ENCODE assay signal across 12 cellular contexts in genomic region chr4:26131711-26132110, GRCh38.
A peak's percentile ranks its signal among the peaks of the same experiment; 100 is the strongest.
DNase-seq lines count a peak whose midpoint lies in the region; ATAC-seq and TF ChIP-seq lines count a peak whose summit lies in the region.
"Had no signal": no experiment of that assay in that cellular context is flagged by ENCODE, and none has a peak within 500 bp of the region (broad histone marks: within the 10 kb centered on the region; RNA-seq: fewer than 3 reads in every experiment).

No MANE protein-coding gene starts in this region.

- no peak overlapping the region for H3K4me3 ChIP-seq in uterus

- peaks cover 32% of the 10 kb centered on the region for H3K4me1 Mint-ChIP-seq in central memory CD8-positive, alpha-beta T cell

- peaks cover 4% of the 10 kb centered on the region for H3K36me3 Mint-ChIP-seq in central memory CD8-positive, alpha-beta T cell (ENCODE audit: insufficient read depth)

- H3K27ac ChIP-seq in uterus = no peak overlapping the region
- H3K27ac ChIP-seq: brain microvascular endothelial cell had no signal

- H3K36me3 ChIP-seq in uterus = no peaks in the 10 kb centered on the region
- H3K36me3 ChIP-seq: brain microvascular endothelial cell had no signal

- intact Hi-C loops in cardiac septum (cut with DNase I) (no loop called here), uterus (cut with DNase I; ENCODE audit: low total_unique reads) (no loop called here)

- peak overlapping the region; percentile 9 for H3K27ac Mint-ChIP-seq in central memory CD8-positive, alpha-beta T cell (ENCODE audit: low read depth)

- H3K9me3 Mint-ChIP-seq in central memory CD8-positive, alpha-beta T cell = peaks cover 5% of the 10 kb centered on the region

- H3K9me3 ChIP-seq in uterus = no peaks in the 10 kb centered on the region

- ATAC-seq in GM18499 (IDR thresholded peaks at IDR 0.05; ENCODE audit: insufficient read depth, unreplicated experiment) = peak; percentile 38
- ATAC-seq in GM21423 (IDR thresholded peaks at IDR 0.05; ENCODE audit: unreplicated experiment) = peak; percentile 51
- peak; percentile 58 for ATAC-seq in HG03460 (IDR thresholded peaks at IDR 0.05; ENCODE audit: unreplicated experiment)
- peak; percentile 85 for ATAC-seq in central memory CD8-positive, alpha-beta T cell (replicated peaks; ENCODE audit: extremely low read depth, poor library complexity, severe bottlenecking)

- no peaks in the 10 kb centered on the region for H3K27me3 ChIP-seq in uterus
- H3K27me3 ChIP-seq: brain microvascular endothelial cell had no signal

- TF ChIP-seq POLR2A in uterus (IDR thresholded peaks at IDR 0.05) = no peak

- H3K27me3 Mint-ChIP-seq in central memory CD8-positive, alpha-beta T cell = peaks cover 19% of the 10 kb centered on the region

- H3K4me1 ChIP-seq in uterus = no peaks in the 10 kb centered on the region

- DNase-seq in central memory CD8-positive, alpha-beta T cell (ENCODE audit: low spot score in 2 of 2) = peak in 1 of 2 donors; percentile 40
- no peak for DNase-seq in NK-92 treated with Interleukin-12 subunit alpha and Interleukin-12 subunit beta, amount 100 ng/mL, for 24 hours (lab: John Stamatoyannopoulos, UW)
- DNase-seq in HCEC 1CT = no peak
- no peak for DNase-seq in cardiac septum (ENCODE audit: low spot score)
- no peak for DNase-seq in uterus
- DNase-seq: brain microvascular endothelial cell, DMS79, mesenchymal stem cell, NCI-H226 had no signal

- no peak for TF ChIP-seq CTCF in uterus (IDR thresholded peaks at IDR 0.05)

- no peak overlapping the region for H3K4me3 Mint-ChIP-seq in central memory CD8-positive, alpha-beta T cell
